Comparison of ENCODE assay signal across 15 cellular contexts in the genomic region with DNA sequence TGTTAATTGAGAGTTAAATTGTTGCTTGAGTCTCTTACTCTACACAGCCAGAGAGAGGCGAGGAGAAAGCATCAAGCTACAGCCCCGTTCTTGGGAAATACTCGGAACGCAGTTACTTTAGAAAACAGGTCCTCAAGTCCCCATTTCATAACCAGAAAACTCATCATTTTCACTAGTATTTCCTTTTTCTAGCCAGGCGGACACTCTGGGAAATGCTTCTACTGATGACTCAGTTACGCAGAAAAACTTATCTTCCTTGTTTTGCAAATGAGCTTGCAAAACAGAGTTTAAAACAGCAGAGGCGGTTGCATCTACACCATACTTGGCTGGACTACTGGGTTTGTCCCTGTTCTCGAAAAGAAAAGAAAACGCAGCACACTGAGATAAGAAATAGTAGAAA.
A peak's percentile ranks its signal among the peaks of the same experiment; 100 is the strongest.
DNase-seq lines count a peak whose midpoint lies in the region; ATAC-seq and TF ChIP-seq lines count a peak whose summit lies in the region.
"Had no signal": no experiment of that assay in that cellular context is flagged by ENCODE, and none has a peak within 500 bp of the region (broad histone marks: within the 10 kb centered on the region; RNA-seq: fewer than 3 reads in every experiment).

No MANE protein-coding gene starts in this region.

- no peaks in the 10 kb centered on the region for H3K36me3 ChIP-seq in BE2C
- H3K36me3 ChIP-seq in left lung, result no peaks in the 10 kb centered on the region
- H3K36me3 ChIP-seq: esophagus squamous epithelium had no signal

- H3K4me3 ChIP-seq in BE2C (ENCODE audit: low read depth, low read length) (peak overlapping the region; percentile 1; the same call in 1 of the 2 replicates), left lung (no peak overlapping the region)
- H3K4me3 ChIP-seq: esophagus squamous epithelium had no signal

- no peaks in the 10 kb centered on the region for H3K27me3 ChIP-seq in BE2C
- peaks cover 0 to 38% of the 10 kb centered on the region in 2 donors for H3K27me3 ChIP-seq in left lung

- ATAC-seq in left lung, result peak; percentile 40
- ATAC-seq in HG03280 (IDR thresholded peaks at IDR 0.05; ENCODE audit: unreplicated experiment), result no peak
- no peak for ATAC-seq in HG02885 (IDR thresholded peaks at IDR 0.05; ENCODE audit: poor library complexity, unreplicated experiment)
- no peak for ATAC-seq in HG02571 (IDR thresholded peaks at IDR 0.05; ENCODE audit: unreplicated experiment)
- ATAC-seq: activated CD8-positive, alpha-beta memory T cell treated with anti-CD3 and anti-CD28 coated beads, Interleukin-2, amount 10 ng/mL, durations not matched to agents 7 days and 5 days had no signal

- peaks cover 25% of the 10 kb centered on the region for H3K4me1 ChIP-seq in BE2C
- H3K4me1 ChIP-seq in left lung, result no peaks in the 10 kb centered on the region
- H3K4me1 ChIP-seq: esophagus squamous epithelium had no signal

- DNase-seq in BE2C (no peak), RPMI7951 (ENCODE audit: low read depth) (peak; percentile 49), fibroblast of gingiva (ENCODE audit: low read depth) (peak; percentile 69), left lung (no peak)
- no peak for DNase-seq in activated CD4-positive, CD25-positive, alpha-beta regulatory T cell treated with anti-CD3 and anti-CD28 coated beads, Interleukin-2, amount 50 U/mL, for 72 hours
- DNase-seq: ACHN; activated CD8-positive, alpha-beta memory T cell treated with anti-CD3 and anti-CD28 coated beads, Interleukin-2, amount 10 ng/mL, durations not matched to agents 7 days and 5 days; activated naive CD4-positive, alpha-beta T cell treated with anti-CD3 and anti-CD28 coated beads, Interleukin-2, amount 50 U/mL, for 16 hours; cortex of kidney; esophagus squamous epithelium; NCI-H1105 treated with DMSO at 0.1 percent for 48 hours; NCI-H446 had no signal

- H3K9me3 ChIP-seq in BE2C, result no peaks in the 10 kb centered on the region; the same call in 1 of the 2 replicates
- no peaks in the 10 kb centered on the region for H3K9me3 ChIP-seq in left lung
- H3K9me3 ChIP-seq: esophagus squamous epithelium had no signal

- intact Hi-C loops in left lung (cut with DNase I), result no loop called here

- no peak overlapping the region for H3K27ac ChIP-seq in left lung
- H3K27ac ChIP-seq: esophagus squamous epithelium had no signal

- TF ChIP-seq CTCF in BE2C (IDR thresholded peaks at IDR 0.05; ENCODE audit: low read depth, low read length) (no peak), left lung (IDR thresholded peaks at IDR 0.05) (no peak)

Comparison
In these comparisons a context has a peak if more than half of its experiments do, and no peak if none do; other contexts are left out.
1. DNase-seq: peak in RPMI7951 (single experiment) and fibroblast of gingiva (single experiment); none in BE2C (single experiment), left lung (0 of 2) and activated CD4-positive, CD25-positive, alpha-beta regulatory T cell treated with anti-CD3 and anti-CD28 coated beads, Interleukin-2, amount 50 U/mL, for 72 hours (single experiment).